In genomic region chr18:37958499-37958898, GRCh38 we compare ENCODE assay signal across 22 cellular contexts.
"Had no signal": no experiment of that assay in that cellular context is flagged by ENCODE, and none has a peak within 500 bp of the region (broad histone marks: within the 10 kb centered on the region; RNA-seq: fewer than 3 reads in every experiment).

No MANE protein-coding gene starts in this region.

- H3K4me1 Mint-ChIP-seq: mesothelial cell of epicardium; naive thymus-derived CD4-positive, alpha-beta T cell had no signal

- H3K4me1 ChIP-seq: foreskin keratinocyte, gastroesophageal sphincter, heart left ventricle, left lung, lower lobe of right lung had no signal

- H3K27me3 Mint-ChIP-seq: naive thymus-derived CD4-positive, alpha-beta T cell had no signal

- FAIRE-seq: colon, endothelial cell of umbilical vein, frontal cortex, islet of Langerhans, keratinocyte had no signal

- H3K27ac Mint-ChIP-seq: mesothelial cell of epicardium; naive thymus-derived CD4-positive, alpha-beta T cell had no signal

- ATAC-seq: esophagus mucosa; foreskin keratinocyte; gastroesophageal sphincter; heart left ventricle; left cardiac atrium; left lung; left ventricle myocardium superior; lower lobe of right lung; naive thymus-derived CD4-positive, alpha-beta T cell had no signal

- H3K4me3 ChIP-seq: coronary artery, dorsolateral prefrontal cortex, gastroesophageal sphincter, heart left ventricle, left lung, lower lobe of right lung had no signal

- H3K27ac ChIP-seq: coronary artery, dorsolateral prefrontal cortex, foreskin keratinocyte, gastroesophageal sphincter, heart left ventricle, left lung, lower lobe of right lung had no signal

- H3K36me3 ChIP-seq: gastroesophageal sphincter, heart left ventricle, left lung, lower lobe of right lung had no signal

- H3K9me3 ChIP-seq: lower lobe of right lung had no signal

- DNase-seq: dermis blood vessel endothelial cell; dorsolateral prefrontal cortex; effector CD4-positive, alpha-beta T cell; effector memory CD4-positive, alpha-beta T cell; foreskin keratinocyte; heart left ventricle; hippocampal formation; left cardiac atrium; left lung; left ventricle myocardium superior; lower lobe of right lung; mesenchymal stem cell; naive thymus-derived CD4-positive, alpha-beta T cell had no signal

- H3K27me3 ChIP-seq: dorsolateral prefrontal cortex, foreskin keratinocyte, gastroesophageal sphincter, heart left ventricle, left lung had no signal

- H3K36me3 Mint-ChIP-seq: mesothelial cell of epicardium; naive thymus-derived CD4-positive, alpha-beta T cell had no signal

- H3K4me3 Mint-ChIP-seq: mesothelial cell of epicardium; naive thymus-derived CD4-positive, alpha-beta T cell had no signal
